ENCODE assay signal across 8 cellular contexts in the genomic region with DNA sequence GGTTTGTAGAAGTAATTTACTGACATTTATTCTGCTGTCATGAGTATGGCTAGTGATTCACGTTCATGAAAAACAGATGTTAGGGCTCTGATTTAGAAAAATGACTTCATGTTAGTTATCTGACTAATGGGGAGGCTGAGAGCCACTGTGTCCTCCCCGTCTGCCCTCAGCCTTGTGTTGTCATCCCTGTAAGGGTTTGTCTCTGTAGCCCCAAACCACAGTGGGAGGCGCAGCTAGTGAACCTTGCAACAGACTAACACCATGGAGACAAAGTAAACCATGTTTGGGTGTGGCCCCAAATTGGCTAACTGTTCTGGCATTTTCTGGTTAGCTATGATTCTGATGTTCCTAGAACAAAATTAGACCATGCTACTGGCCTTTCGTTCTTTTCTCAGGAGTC.
DNase-seq lines count a peak whose midpoint lies in the region; ATAC-seq and TF ChIP-seq lines count a peak whose summit lies in the region.

No MANE protein-coding gene starts in this region.

- peaks cover 2% of the 10 kb centered on the region for H3K36me3 ChIP-seq in BJ (ENCODE audit: control insufficient read depth, insufficient read depth, low read length)

- POLR2A ChIA-PET in BJ (lab: Charles Lee) = interaction anchor here (0.6 to 1.7 kb wide), 3 partner anchors 18 to 276 kb away, joined by 3 to 5 read pairs (median 4); no protein-coding TSS in a partner anchor

- intact Hi-C loops in sciatic nerve (cut with DNase I) = no loop called here

- peak overlapping the region; percentile 85 for H3K27ac Mint-ChIP-seq in activated T-cell treated with anti-CD3 and anti-CD28 coated beads, Interleukin-2, amount 50 U/mL, for 72 hours

- CTCF ChIA-PET in BJ (lab: Yijun Ruan, JAX) = interaction anchor here (0.9 to 2.8 kb wide), 5 partner anchors 9 to 175 kb away, joined by 4 to 11 read pairs (median 6); no protein-coding TSS in a partner anchor

- no peaks in the 10 kb centered on the region for H3K27me3 ChIP-seq in BJ (ENCODE audit: control insufficient read depth, insufficient read depth, low read length)

- DNase-seq in BJ (ENCODE audit: low read depth) (peak; percentile 100), HFF-Myc (ENCODE audit: extremely low read depth, low read depth) (peak; percentile 98), OCI-M1 (lab: John Stamatoyannopoulos, UW) (peak; percentile 93), fibroblast of the conjunctiva (ENCODE audit: low read depth) (peak; percentile 99), sciatic nerve (ENCODE audit: low spot score) (peak; percentile 85), NCI-H1105 (lab: John Stamatoyannopoulos, UW) (no peak), NCI-H1417 treated with DMSO at 0.1 percent for 48 hours (lab: John Stamatoyannopoulos, UW) (no peak)
- DNase-seq in activated T-cell treated with anti-CD3 and anti-CD28 coated beads, Interleukin-2, amount 50 U/mL, for 72 hours = peak; percentile 87 to 91

- H3K27me3 Mint-ChIP-seq in activated T-cell treated with anti-CD3 and anti-CD28 coated beads, Interleukin-2, amount 50 U/mL, for 72 hours (ENCODE audit: low read depth) = no peaks in the 10 kb centered on the region

- peaks cover 49% of the 10 kb centered on the region for H3K4me1 Mint-ChIP-seq in activated T-cell treated with anti-CD3 and anti-CD28 coated beads, Interleukin-2, amount 50 U/mL, for 72 hours (ENCODE audit: low read depth)

- peak overlapping the region; percentile 42 to 83 for H3K4me3 Mint-ChIP-seq in activated T-cell treated with anti-CD3 and anti-CD28 coated beads, Interleukin-2, amount 50 U/mL, for 72 hours

- TF ChIP-seq CTCF in BJ (IDR thresholded peaks at IDR 0.05; ENCODE audit: insufficient read depth, low read depth, low read length) (no peak), HFF-Myc (IDR thresholded peaks at IDR 0.05; ENCODE audit: low read depth, low read length, missing control alignments) (no peak)

- H3K4me3 ChIP-seq in BJ (ENCODE audit: low read depth, low read length) (no peak overlapping the region), HFF-Myc (replicated peaks; ENCODE audit: low read depth, low read length) (no peak overlapping the region)

- H3K9me3 Mint-ChIP-seq in activated T-cell treated with anti-CD3 and anti-CD28 coated beads, Interleukin-2, amount 50 U/mL, for 72 hours = no peaks in the 10 kb centered on the region

- ATAC-seq in activated T-cell treated with anti-CD3 and anti-CD28 coated beads, Interleukin-2, amount 50 U/mL, for 72 hours (replicated peaks in 1 of 2) = peak; percentile 83 to 84
- peak; percentile 93 for ATAC-seq in sciatic nerve

- no peaks in the 10 kb centered on the region for H3K36me3 Mint-ChIP-seq in activated T-cell treated with anti-CD3 and anti-CD28 coated beads, Interleukin-2, amount 50 U/mL, for 72 hours (ENCODE audit: insufficient read depth in 2 of 2)

Comparison
In these comparisons a context has a peak if more than half of its experiments do, and no peak if none do; other contexts are left out.
1. DNase-seq: peak in BJ (single experiment), HFF-Myc (single experiment), OCI-M1 (single experiment), activated T-cell treated with anti-CD3 and anti-CD28 coated beads, Interleukin-2, amount 50 U/mL, for 72 hours (2 of 2), fibroblast of the conjunctiva (single experiment) and sciatic nerve (single experiment); none in NCI-H1105 (single experiment) and NCI-H1417 treated with DMSO at 0.1 percent for 48 hours (single experiment).